ENCODE assay signal across 1 cellular context in genomic region chr16:8931864-8932263, GRCh38.
TF ChIP-seq lines count a peak whose summit lies in the region.

No MANE protein-coding gene starts in this region.

TF ChIP-seq in HepG2, 621 proteins besides CTCF, POLR2A, EP300 and RAD21 (continued from another document):
- TF ChIP-seq ZNF574 (CRISPR knock-in tag; IDR thresholded peaks at IDR 0.05) (peak; percentile 53; the same call in 1 of the 2 replicates), CREB1 (IDR thresholded peaks at IDR 0.05) (no peak), CREB1 (CRISPR knock-in tag; IDR thresholded peaks at IDR 0.05) (no peak), U2AF2 (IDR thresholded peaks at IDR 0.05; ENCODE audit: low read depth, low read length) (no peak), ZSCAN5A (CRISPR knock-in tag; IDR thresholded peaks at IDR 0.05; ENCODE audit: borderline replicate concordance) (peak; percentile 41; the same call in 1 of the 2 replicates), RCOR2 (CRISPR knock-in tag; IDR thresholded peaks at IDR 0.05) (no peak), ZNF407 (CRISPR knock-in tag; IDR thresholded peaks at IDR 0.05; ENCODE audit: not compliant biosample characterization) (no peak), ZNF776 (CRISPR knock-in tag; IDR thresholded peaks at IDR 0.05) (no peak), HNF1A (IDR thresholded peaks at IDR 0.05; ENCODE audit: low read depth) (no peak), HNF1A (CRISPR knock-in tag; IDR thresholded peaks at IDR 0.05; ENCODE audit: borderline replicate concordance) (no peak), ZNF263 (CRISPR knock-in tag; IDR thresholded peaks at IDR 0.05) (no peak), HMGXB4 (CRISPR knock-in tag; IDR thresholded peaks at IDR 0.05; ENCODE audit: borderline replicate concordance in 1 of 2, low read depth in 1 of 2) (no peak), ZNF136 (CRISPR knock-in tag; IDR thresholded peaks at IDR 0.05; ENCODE audit: low read depth) (no peak), ARID2 (CRISPR knock-in tag; IDR thresholded peaks at IDR 0.05; ENCODE audit: borderline replicate concordance) (no peak), CBFB (CRISPR knock-in tag; IDR thresholded peaks at IDR 0.05) (no peak), ZNF20 (CRISPR knock-in tag; IDR thresholded peaks at IDR 0.05) (no peak), NFIC (IDR thresholded peaks at IDR 0.05; ENCODE audit: low read length) (no peak)
